In genomic region chr11:808427-809286, GRCh38 we compare ENCODE assay signal across 8 cellular contexts. TPM values are rescaled to one million over a fixed set of nuclear protein-coding genes. Genes with fewer than 3 reads are reported as not detected.
DNase-seq lines count a peak whose midpoint lies in the region; ATAC-seq and TF ChIP-seq lines count a peak whose summit lies in the region.

No MANE protein-coding gene starts in this region.

- peak overlapping the region; percentile 47 for H2AK5ac ChIP-seq in trophoblast cell (ENCODE audit: low read length)

- H3K9ac ChIP-seq in trophoblast cell (ENCODE audit: low read length): peak overlapping the region; percentile 97

- peak overlapping the region; percentile 31 for H3K18ac ChIP-seq in trophoblast cell (ENCODE audit: low read length)

- DNase-seq in esophagus muscularis mucosa (ENCODE audit: extremely low spot score) (no peak), trophoblast cell (peak; percentile 62 to 69)
- no peak for DNase-seq in stimulated activated CD4-positive, alpha-beta T cell treated with anti-CD3 and anti-CD28 coated beads, Interleukin-4, amount 100 ng/mL, for 4 hours

- peak overlapping the region; percentile 89 for H3K14ac ChIP-seq in trophoblast cell (ENCODE audit: low read length)

- TF ChIP-seq CTCF in esophagus muscularis mucosa (IDR thresholded peaks at IDR 0.05): no peak

- H2BK5ac ChIP-seq in trophoblast cell (ENCODE audit: low read depth, low read length, poor library complexity): peak overlapping the region; percentile 35

- H2AFZ ChIP-seq in ACC112 (ENCODE audit: low read length, unreplicated experiment) (peak overlapping the region; percentile 36), trophoblast cell (ENCODE audit: insufficient read depth, low read length, poor library complexity) (peak overlapping the region; percentile 84)

- H3K36me3 ChIP-seq in ACC112 (ENCODE audit: insufficient read depth, low read length) (peaks cover 17% of the 10 kb centered on the region; the same call in 1 of the 2 replicates), esophagus muscularis mucosa (peaks cover 24 to 27% (median 26%) of the 10 kb centered on the region in 4 donors), trophoblast cell (ENCODE audit: control insufficient read depth in 1 of 2, insufficient read depth in 2 of 2, low read length in 2 of 2) (peaks cover 27 to 28% of the 10 kb centered on the region in 2 experiments)

- H3K4me3 Mint-ChIP-seq in T-helper 1 cell treated with Interleukin-12 subunit alpha and Interleukin-12 subunit beta and Interleukin-4 antibody, amounts not matched to agents 30 μg/mL and 1 μg/mL, for 36 hours: peak overlapping the region; percentile 93

- H2BK120ac ChIP-seq in trophoblast cell (ENCODE audit: insufficient read depth, low read length, poor library complexity): no peak overlapping the region

- peak overlapping the region; percentile 95 for H3K4me3 ChIP-seq in ACC112 (ENCODE audit: low read depth, low read length)
- peak overlapping the region; percentile 87 to 98 (median 90) for H3K4me3 ChIP-seq in esophagus muscularis mucosa
- peak overlapping the region; percentile 95 for H3K4me3 ChIP-seq in trophoblast cell (ENCODE audit: low read depth, low read length)

- H3K36me3 Mint-ChIP-seq in T-helper 1 cell treated with Interleukin-12 subunit alpha and Interleukin-12 subunit beta and Interleukin-4 antibody, amounts not matched to agents 30 μg/mL and 1 μg/mL, for 36 hours (ENCODE audit: low read depth): peaks cover 22% of the 10 kb centered on the region

- H3K23ac ChIP-seq in trophoblast cell (ENCODE audit: low read length): no peak overlapping the region

- ATAC-seq in GM21447 (IDR thresholded peaks at IDR 0.05; ENCODE audit: unreplicated experiment) (peak; percentile 1), HG03457 (IDR thresholded peaks at IDR 0.05; ENCODE audit: unreplicated experiment) (no peak), HG02938 (IDR thresholded peaks at IDR 0.05; ENCODE audit: unreplicated experiment) (no peak)

- intact Hi-C loops in esophagus muscularis mucosa (cut with DNase I): no loop called here

- 74% methylated on average over 17 of the region's 36 CpGs for WGBS in esophagus muscularis mucosa
- WGBS in trophoblast cell (ENCODE audit: extremely low coverage, insufficient coverage, insufficient read length): no CpG with 5 or more reads among the region's 36 CpGs

- H3K79me2 ChIP-seq in ACC112 (ENCODE audit: control insufficient read depth, insufficient read depth, low read length, unreplicated experiment) (peaks cover 36% of the 10 kb centered on the region), trophoblast cell (ENCODE audit: control insufficient read depth, insufficient read depth, low read length, poor library complexity) (peaks cover 25% of the 10 kb centered on the region)

- peak overlapping the region; percentile 71 for H4K12ac ChIP-seq in trophoblast cell (ENCODE audit: low read depth, low read length)

- H3K27ac Mint-ChIP-seq in T-helper 1 cell treated with Interleukin-12 subunit alpha and Interleukin-12 subunit beta and Interleukin-4 antibody, amounts not matched to agents 30 μg/mL and 1 μg/mL, for 36 hours: peak overlapping the region; percentile 97

- no peak for TF ChIP-seq POLR2A in esophagus muscularis mucosa (IDR thresholded peaks at IDR 0.05; ENCODE audit: low read depth)

- H3K4me1 ChIP-seq in ACC112 (ENCODE audit: control insufficient read depth, insufficient read depth, low read length, unreplicated experiment) (peaks cover 22% of the 10 kb centered on the region), esophagus muscularis mucosa (peaks cover 44 to 66% (median 59%) of the 10 kb centered on the region in 4 donors), trophoblast cell (ENCODE audit: control insufficient read depth in 1 of 2, insufficient read depth in 2 of 2, low read length in 2 of 2) (peaks cover 23 to 28% of the 10 kb centered on the region in 2 experiments)

- H3K9me3 Mint-ChIP-seq in T-helper 1 cell treated with Interleukin-12 subunit alpha and Interleukin-12 subunit beta and Interleukin-4 antibody, amounts not matched to agents 30 μg/mL and 1 μg/mL, for 36 hours: no peaks in the 10 kb centered on the region

- H4K8ac ChIP-seq in trophoblast cell (ENCODE audit: low read depth, low read length): peak overlapping the region; percentile 99

- no peak overlapping the region for H2BK12ac ChIP-seq in trophoblast cell (ENCODE audit: low read length)

- no peaks in the 10 kb centered on the region for H3K27me3 Mint-ChIP-seq in T-helper 1 cell treated with Interleukin-12 subunit alpha and Interleukin-12 subunit beta and Interleukin-4 antibody, amounts not matched to agents 30 μg/mL and 1 μg/mL, for 36 hours (ENCODE audit: low read depth)

- TF ChIP-seq EP300 in esophagus muscularis mucosa (IDR thresholded peaks at IDR 0.05): no peak

- peaks cover 25% of the 10 kb centered on the region for H3K4me1 Mint-ChIP-seq in T-helper 1 cell treated with Interleukin-12 subunit alpha and Interleukin-12 subunit beta and Interleukin-4 antibody, amounts not matched to agents 30 μg/mL and 1 μg/mL, for 36 hours (ENCODE audit: low read depth)

- H3K27me3 ChIP-seq in ACC112 (ENCODE audit: insufficient read depth, low read length) (no peaks in the 10 kb centered on the region), esophagus muscularis mucosa (no peaks in the 10 kb centered on the region), trophoblast cell (ENCODE audit: insufficient read depth, low read length) (no peaks in the 10 kb centered on the region)

- peaks cover 29% of the 10 kb centered on the region for H3K79me1 ChIP-seq in trophoblast cell (ENCODE audit: low read length)

- H3K9me3 ChIP-seq in esophagus muscularis mucosa (no peaks in the 10 kb centered on the region), trophoblast cell (ENCODE audit: insufficient read depth, low read depth, low read length) (peaks cover 2% of the 10 kb centered on the region)

- peak overlapping the region; percentile 98 for H3K27ac ChIP-seq in ACC112 (ENCODE audit: low read depth, low read length)
- peak overlapping the region; percentile 89 to 99 (median 96) for H3K27ac ChIP-seq in esophagus muscularis mucosa (replicated peaks in 1 of 4)
- H3K27ac ChIP-seq in trophoblast cell (ENCODE audit: low read depth, low read length): peak overlapping the region; percentile 97

- H4K91ac ChIP-seq in trophoblast cell (ENCODE audit: low read depth, low read length): peak overlapping the region; percentile 99

- H3K4me2 ChIP-seq in trophoblast cell (ENCODE audit: low read length): peak overlapping the region; percentile 75

- H3K4ac ChIP-seq in trophoblast cell (ENCODE audit: low read depth, low read length): peak overlapping the region; percentile 66

RNA-seq across cellular contexts. Expression of gene RPLP2, which starts 1.1 kb away (rescaled TPM):
- total RNA-seq in esophagus muscularis mucosa: 100 to 1,000 TPM; 318 to 813 (median 686) TPM
- polyA plus RNA-seq in trophoblast cell (2013): 4,387 and 4,434 TPM in 2 replicates

RNA-seq across cellular contexts. Expression of gene PIDD1, which starts 3.6 kb away (rescaled TPM):
- total RNA-seq in esophagus muscularis mucosa: 10 to 100 TPM in 2 of 4 donors, 1 to 10 TPM in 2; 5.3 to 18.7 (median 9.6) TPM
- 27.8 and 28.7 TPM in 2 replicates for polyA plus RNA-seq in trophoblast cell (2013)

RNA-seq across cellular contexts. Expression of gene PNPLA2, which starts 10.1 kb away (rescaled TPM):
- 100 to 1,000 TPM in 1 of 4 donors, 10 to 100 TPM in 3; 62.8 to 107 (median 77.6) TPM for total RNA-seq in esophagus muscularis mucosa
- 56.3 and 56.7 TPM in 2 replicates for polyA plus RNA-seq in trophoblast cell (2013)

RNA-seq across cellular contexts. Expression of gene SLC25A22, which starts 10.6 kb away (rescaled TPM):
- 10 to 100 TPM in 1 of 4 donors, 1 to 10 TPM in 3; 5.0 to 11.0 (median 9.5) TPM for total RNA-seq in esophagus muscularis mucosa
- 14.5 and 14.7 TPM in 2 replicates for polyA plus RNA-seq in trophoblast cell (2013)

RNA-seq across cellular contexts. Expression of gene CEND1, which starts 18.8 kb away (rescaled TPM):
- total RNA-seq in esophagus muscularis mucosa: 1 to 10 TPM in 3 of 4 donors, under 1 TPM in 1; 0.42 to 3.3 (median 2.6) TPM
- not detected in 2 replicates for polyA plus RNA-seq in trophoblast cell (2013)

Comparison
In these comparisons a context has a peak if more than half of its experiments do, and no peak if none do; other contexts are left out.
1. DNase-seq: peak in trophoblast cell (2 of 2); none in esophagus muscularis mucosa (single experiment) and stimulated activated CD4-positive, alpha-beta T cell treated with anti-CD3 and anti-CD28 coated beads, Interleukin-4, amount 100 ng/mL, for 4 hours (0 of 2).
2. Peak in every context shown above with its lines, with median percentiles within 50 percentile points of each other: H3K27ac ChIP-seq and H3K4me3 ChIP-seq.